Comparison of ENCODE assay signal across 20 cellular contexts in the genomic region with DNA sequence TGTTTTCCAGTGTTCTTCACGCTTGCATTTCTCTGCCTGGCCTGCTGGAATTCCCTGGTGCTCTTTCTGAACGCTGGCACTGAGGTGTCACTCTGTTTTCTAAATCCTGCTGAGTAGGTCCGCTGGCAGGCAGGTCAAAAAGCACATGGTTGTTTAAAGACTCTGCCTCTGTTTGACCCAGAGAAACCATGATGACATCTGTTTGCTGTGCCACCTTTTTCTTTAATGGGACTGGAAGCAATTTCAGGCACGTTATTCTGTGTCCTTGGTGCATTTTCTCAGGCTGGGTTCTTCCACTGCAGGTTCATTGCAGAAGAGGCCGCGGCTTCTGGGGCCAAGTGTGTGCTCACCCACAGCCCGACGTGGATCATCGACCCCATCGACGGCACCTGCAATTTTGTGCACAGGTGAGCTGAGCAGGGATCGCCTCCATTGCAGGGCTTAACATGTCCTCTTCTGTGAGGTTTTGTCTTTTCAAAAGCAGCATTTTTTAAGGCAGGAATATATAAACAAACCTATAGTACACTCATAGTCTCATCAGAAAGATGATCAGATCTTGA.
"Had no signal": no experiment of that assay in that cellular context is flagged by ENCODE, and none has a peak within 500 bp of the region (broad histone marks: within the 10 kb centered on the region; RNA-seq: fewer than 3 reads in every experiment).

No MANE protein-coding gene starts in this region.

- H3K4me1 ChIP-seq: ascending aorta, parathyroid adenoma had no signal

- FAIRE-seq: colon had no signal

- H3K4me1 Mint-ChIP-seq: activated CD4-positive, alpha-beta T cell treated with anti-CD3 and anti-CD28 coated beads for 36 hours had no signal

- H3K4me3 Mint-ChIP-seq: activated B cell treated with CpG ODN at 0.5 μM for 24 hours; activated CD4-positive, alpha-beta memory T cell treated with anti-CD3 and anti-CD28 coated beads, Interleukin-2, amount 10 ng/mL, durations not matched to agents 7 days and 5 days; activated CD4-positive, alpha-beta T cell treated with anti-CD3 and anti-CD28 coated beads for 36 hours; activated CD8-positive, alpha-beta memory T cell treated with anti-CD3 and anti-CD28 coated beads, Interleukin-2, amount 10 ng/mL, durations not matched to agents 7 days and 5 days; activated naive CD8-positive, alpha-beta T cell; nephron had no signal

- H3K9me3 Mint-ChIP-seq: activated B cell treated with CpG ODN at 0.5 μM for 24 hours; activated CD4-positive, alpha-beta memory T cell treated with anti-CD3 and anti-CD28 coated beads, Interleukin-2, amount 10 ng/mL, durations not matched to agents 7 days and 5 days; nephron had no signal

- H3K27me3 Mint-ChIP-seq: activated B cell treated with CpG ODN at 0.5 μM for 24 hours; activated CD4-positive, alpha-beta memory T cell treated with anti-CD3 and anti-CD28 coated beads, Interleukin-2, amount 10 ng/mL, durations not matched to agents 7 days and 5 days; activated CD4-positive, alpha-beta T cell treated with anti-CD3 and anti-CD28 coated beads for 36 hours; activated CD8-positive, alpha-beta memory T cell treated with anti-CD3 and anti-CD28 coated beads, Interleukin-2, amount 10 ng/mL, durations not matched to agents 7 days and 5 days; activated naive CD8-positive, alpha-beta T cell had no signal

- H3K27ac ChIP-seq: adrenal gland, ascending aorta, epithelial cell of prostate, parathyroid adenoma had no signal

- H3K9me3 ChIP-seq: adrenal gland, ascending aorta had no signal

- H3K79me2 ChIP-seq: parathyroid adenoma had no signal

- H3K27ac Mint-ChIP-seq: activated B cell treated with CpG ODN at 0.5 μM for 24 hours; activated CD4-positive, alpha-beta memory T cell treated with anti-CD3 and anti-CD28 coated beads, Interleukin-2, amount 10 ng/mL, durations not matched to agents 7 days and 5 days; activated CD4-positive, alpha-beta T cell treated with anti-CD3 and anti-CD28 coated beads for 36 hours; activated CD8-positive, alpha-beta memory T cell treated with anti-CD3 and anti-CD28 coated beads, Interleukin-2, amount 10 ng/mL, durations not matched to agents 7 days and 5 days; activated naive CD8-positive, alpha-beta T cell had no signal

- DNase-seq: activated B cell treated with CpG ODN at 0.5 μM for 24 hours; activated CD4-positive, alpha-beta memory T cell treated with anti-CD3 and anti-CD28 coated beads, Interleukin-2, amount 10 ng/mL, durations not matched to agents 7 days and 5 days; activated CD4-positive, alpha-beta T cell treated with anti-CD3 and anti-CD28 coated beads for 36 hours; activated CD8-positive, alpha-beta memory T cell treated with anti-CD3 and anti-CD28 coated beads, Interleukin-2, amount 10 ng/mL, durations not matched to agents 7 days and 5 days; activated naive CD4-positive, alpha-beta T cell; central memory CD4-positive, alpha-beta T cell; foreskin fibroblast; midbrain; stimulated activated CD4-positive, alpha-beta T cell treated with anti-CD3 and anti-CD28 coated beads, Interleukin-4, amount 100 ng/mL, for 1 hour; stimulated activated naive CD4-positive, alpha-beta T cell; T-helper 1 cell had no signal

- H3K36me3 ChIP-seq: adrenal gland had no signal

- H3K4me3 ChIP-seq: adrenal gland, ascending aorta had no signal

- H3K27me3 ChIP-seq: adrenal gland, ascending aorta had no signal

- H2AFZ ChIP-seq: parathyroid adenoma had no signal

- H3K36me3 Mint-ChIP-seq: activated CD8-positive, alpha-beta memory T cell treated with anti-CD3 and anti-CD28 coated beads, Interleukin-2, amount 10 ng/mL, durations not matched to agents 7 days and 5 days; activated naive CD8-positive, alpha-beta T cell had no signal

- ATAC-seq: activated CD4-positive, alpha-beta T cell treated with anti-CD3 and anti-CD28 coated beads for 36 hours; activated CD8-positive, alpha-beta memory T cell treated with anti-CD3 and anti-CD28 coated beads, Interleukin-2, amount 10 ng/mL, durations not matched to agents 7 days and 5 days; sciatic nerve; SK-N-SH treated with all-trans-retinoic acid at 6 μM for 48 hours had no signal
